ENCODE assay signal across 25 cellular contexts in genomic region chr18:78431606-78432005, GRCh38.
"Had no signal": no experiment of that assay in that cellular context is flagged by ENCODE, and none has a peak within 500 bp of the region (broad histone marks: within the 10 kb centered on the region; RNA-seq: fewer than 3 reads in every experiment).

No MANE protein-coding gene starts in this region.

- H3K4me3 Mint-ChIP-seq: immature natural killer cell; naive B cell; stimulated activated naive CD8-positive, alpha-beta T cell treated with anti-CD3 and anti-CD28 coated beads, Interleukin-15, amount 100 ng/mL, for 72 hours had no signal

- H3K4me3 ChIP-seq: gastroesophageal sphincter, heart left ventricle, mucosa of descending colon, pancreas, right lobe of liver had no signal

- DNase-seq: activated CD4-positive, alpha-beta T cell treated with anti-CD3 and anti-CD28 coated beads, Interleukin-2, amount 50 U/mL, for 1 hour; activated CD4-positive, CD25-positive, alpha-beta regulatory T cell treated with anti-CD3 and anti-CD28 coated beads, Interleukin-2, amount 50 U/mL, for 72 hours; activated CD8-positive, alpha-beta memory T cell treated with anti-CD3 and anti-CD28 coated beads for 24 hours; activated CD8-positive, alpha-beta memory T cell treated with anti-CD3 and anti-CD28 coated beads, Interleukin-2, amount 50 U/mL, for 48 hours; activated effector memory CD4-positive, alpha-beta T cell treated with Interleukin-2 at 50 U/mL for 16 hours; activated naive CD4-positive, alpha-beta T cell treated with anti-CD3 and anti-CD28 coated beads, Interleukin-2, amount 50 U/mL, for 16 hours; activated T-cell treated with anti-CD3 and anti-CD28 coated beads, Interleukin-2, amount 50 U/mL, for 48 hours; aorta; brain microvascular endothelial cell; central memory CD4-positive, alpha-beta T cell; heart left ventricle; immature natural killer cell; left ventricle myocardium superior; mucosa of descending colon; naive B cell; pancreas; right lobe of liver; small intestine; stimulated activated CD4-positive, alpha-beta T cell treated with anti-CD3 and anti-CD28 coated beads, Interleukin-4, amount 100 ng/mL, for 1 hour; stimulated activated naive CD8-positive, alpha-beta T cell treated with anti-CD3 and anti-CD28 coated beads, Interleukin-15, amount 100 ng/mL, for 72 hours; T1000; trophoblast cell had no signal

- H3K36me3 Mint-ChIP-seq: immature natural killer cell, naive B cell had no signal

- FAIRE-seq: colon, pancreas, small intestine had no signal

- H3K4me1 ChIP-seq: gastroesophageal sphincter, heart left ventricle, pancreas, right lobe of liver had no signal

- H3K9me3 ChIP-seq: gastroesophageal sphincter, heart left ventricle, neutrophil, pancreas, right lobe of liver had no signal

- H3K27me3 Mint-ChIP-seq: naive B cell had no signal

- ATAC-seq: gastroesophageal sphincter; heart left ventricle; left ventricle myocardium superior; mucosa of descending colon; pancreas; right lobe of liver; stimulated activated naive CD8-positive, alpha-beta T cell treated with anti-CD3 and anti-CD28 coated beads, Interleukin-15, amount 100 ng/mL, for 72 hours had no signal

- H3K27ac Mint-ChIP-seq: immature natural killer cell; naive B cell; stimulated activated naive CD8-positive, alpha-beta T cell treated with anti-CD3 and anti-CD28 coated beads, Interleukin-15, amount 100 ng/mL, for 72 hours had no signal

- H3K9me3 Mint-ChIP-seq: stimulated activated naive CD8-positive, alpha-beta T cell treated with anti-CD3 and anti-CD28 coated beads, Interleukin-15, amount 100 ng/mL, for 72 hours had no signal

- H3K36me3 ChIP-seq: brain microvascular endothelial cell, gastroesophageal sphincter, heart left ventricle, neutrophil, pancreas, right lobe of liver had no signal

- H3K4me1 Mint-ChIP-seq: immature natural killer cell; naive B cell; stimulated activated naive CD8-positive, alpha-beta T cell treated with anti-CD3 and anti-CD28 coated beads, Interleukin-15, amount 100 ng/mL, for 72 hours had no signal

- H3K27me3 ChIP-seq: brain microvascular endothelial cell, neutrophil, pancreas, right lobe of liver had no signal

- H3K27ac ChIP-seq: brain microvascular endothelial cell, gastroesophageal sphincter, heart left ventricle, neutrophil, pancreas, right lobe of liver had no signal
